In the genomic region with DNA sequence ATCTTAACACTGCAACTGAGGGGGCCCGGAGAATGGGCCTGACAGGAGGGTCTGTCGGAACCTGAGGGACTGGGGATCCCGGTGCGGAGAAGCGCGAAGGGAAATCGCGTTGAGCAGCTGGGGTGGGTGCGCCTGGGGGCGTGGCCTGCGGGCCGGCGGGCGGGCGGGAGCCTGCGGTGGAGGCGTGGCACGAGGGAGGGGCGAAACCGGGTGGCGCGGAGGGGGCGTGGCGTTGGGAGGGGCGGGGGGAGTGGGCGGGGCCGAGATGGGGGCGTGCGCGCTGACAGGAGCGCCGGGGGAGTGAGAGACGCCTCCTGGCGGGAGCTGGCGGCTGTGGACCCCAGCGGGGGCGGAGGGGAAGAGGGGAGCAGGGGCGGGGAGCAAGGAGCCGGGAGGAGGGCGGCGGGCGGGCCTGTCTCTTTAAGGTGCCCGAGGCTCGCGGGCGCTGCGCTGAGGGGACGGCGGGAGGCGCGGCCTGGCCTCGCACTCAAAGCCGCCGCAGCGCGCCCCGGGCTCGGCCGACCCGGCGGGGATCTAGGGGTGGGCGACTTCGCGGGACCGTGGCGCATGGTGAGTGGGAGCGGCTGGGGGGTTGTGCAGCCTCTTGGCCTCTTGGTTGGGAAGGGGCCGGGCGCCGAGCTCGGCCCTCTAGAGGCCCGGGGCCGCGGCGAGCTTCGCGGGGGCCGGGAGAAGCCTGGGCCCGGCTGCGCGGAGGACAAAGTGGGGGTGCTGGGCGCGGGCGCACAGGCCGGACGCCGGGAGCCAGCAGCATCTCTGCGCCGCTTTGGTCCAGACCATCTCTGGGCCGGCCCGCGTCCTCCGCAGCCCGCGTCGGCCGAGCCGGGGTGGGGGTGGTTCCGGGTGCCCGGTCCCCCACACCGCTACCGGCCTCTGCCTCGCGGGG, we compare ENCODE assay signal across 8 cellular contexts. TPM values are rescaled to one million over a fixed set of nuclear protein-coding genes. Genes with fewer than 3 reads are reported as not detected.
DNase-seq lines count a peak whose midpoint lies in the region; ATAC-seq, FAIRE-seq and TF ChIP-seq lines count a peak whose summit lies in the region.

TSS of gene TWSG1 (plus strand) at position 423 of the 904 bp plus-strand sequence. CDS start 2,457 bp downstream, outside the sequence.

- H3K4me3 ChIP-seq in left ventricle myocardium inferior (peak within 1 kb of the TSS; percentile 92), prostate gland (peak within 1 kb of the TSS; percentile 84 to 88)

- H3K4me1 Mint-ChIP-seq in T-cell: peaks cover 16 to 28% (median 24%) of the 10 kb centered on the region in 3 donors

- H3K27me3 Mint-ChIP-seq in T-cell: no peaks in the 10 kb centered on the region

- WGBS in prostate gland: 0% methylated on average over 74 of the region's 104 CpGs

- peak within 1 kb of the TSS; percentile 42 to 60 for H3K27ac Mint-ChIP-seq in T-cell

- peak within 1 kb of the TSS; percentile 87 to 92 (median 90) for H3K4me3 Mint-ChIP-seq in T-cell

- peaks cover 18% of the 10 kb centered on the region for H3K36me3 ChIP-seq in left ventricle myocardium inferior
- H3K36me3 ChIP-seq in prostate gland: no peaks in the 10 kb centered on the region

- intact Hi-C loops in left ventricle myocardium inferior (cut with micrococcal nuclease): no loop called here
- intact Hi-C loops in prostate gland (cut with DNase I): loop anchor here (5.0 to 10.0 kb wide), 4 partner anchors 143 to 580 kb away; partner anchors contain the start of genes ANKRD12, RALBP1 and VAPA

- DNase-seq in GM12891 (ENCODE audit: insufficient read length, low spot score): peak; percentile 93
- DNase-seq in NCI-H1105 treated with DMSO at 0.1 percent for 48 hours (lab: John Stamatoyannopoulos, UW): peak; percentile 52
- DNase-seq in T-cell: peak; percentile 82 to 94 (median 89)
- DNase-seq in amniotic stem cell (lab: John Stamatoyannopoulos, UW): peak; percentile 87
- DNase-seq in left ventricle myocardium inferior: peak; percentile 95
- peak; percentile 92 for DNase-seq in prostate gland (ENCODE audit: low spot score)
- DNase-seq in ureter (ENCODE audit: low spot score): peak; percentile 96

- POLR2A ChIA-PET in T-cell (lab: Charles Lee): interaction anchor here (0.5 to 0.7 kb wide), 6 partner anchors 19 to 730 kb away, joined by 3 to 7 read pairs (median 4); no protein-coding TSS in a partner anchor

- H3K27me3 ChIP-seq in left ventricle myocardium inferior (ENCODE audit: low read depth): no peaks in the 10 kb centered on the region
- H3K27me3 ChIP-seq in prostate gland (replicated peaks; ENCODE audit: insufficient read depth): no peaks in the 10 kb centered on the region

- CTCF ChIA-PET in T-cell (lab: Charles Lee): interaction anchor here (0.6 to 2.0 kb wide), 8 partner anchors 17 to 1334 kb away, joined by 3 to 11 read pairs (median 3); no protein-coding TSS in a partner anchor

- no peaks in the 10 kb centered on the region for H3K9me3 Mint-ChIP-seq in T-cell

- peak; percentile 60 for TF ChIP-seq CTCF in left ventricle myocardium inferior (IDR thresholded peaks at IDR 0.05; ENCODE audit: borderline replicate concordance)
- peak; percentile 29 to 46 (median 32) for TF ChIP-seq CTCF in prostate gland (IDR thresholded peaks at IDR 0.05)

- no peak for TF ChIP-seq POLR2A in GM12891 (IDR thresholded peaks at IDR 0.05; ENCODE audit: low read depth, low read length)
- peak; percentile 75 for TF ChIP-seq POLR2A in prostate gland (IDR thresholded peaks at IDR 0.05)

- peaks cover 4% of the 10 kb centered on the region for H3K36me3 Mint-ChIP-seq in T-cell

- H3K27ac ChIP-seq in left ventricle myocardium inferior (replicated peaks) (peak within 1 kb of the TSS; percentile 79), prostate gland (peak within 1 kb of the TSS; percentile 89 to 94)

- peak; percentile 95 for FAIRE-seq in GM12891 (lab: Jason Lieb, UNC)

- H3K4me1 ChIP-seq in left ventricle myocardium inferior (peaks cover 25% of the 10 kb centered on the region), prostate gland (replicated peaks) (peaks cover 6% of the 10 kb centered on the region)

- H3K9me3 ChIP-seq in left ventricle myocardium inferior (replicated peaks) (no peaks in the 10 kb centered on the region), prostate gland (no peaks in the 10 kb centered on the region)

- ATAC-seq in HG02678 (IDR thresholded peaks at IDR 0.05; ENCODE audit: unreplicated experiment) (peak; percentile 83), T-cell (replicated peaks in 1 of 4) (peak; percentile 90 to 93 (median 92))

TF ChIP-seq in GM12891, 5 proteins besides CTCF, POLR2A, EP300 and RAD21:
- TF ChIP-seq POU2F2 (IDR thresholded peaks at IDR 0.05; ENCODE audit: low read depth, low read length) (no peak), PAX5 (IDR thresholded peaks at IDR 0.05; ENCODE audit: insufficient read depth, low read length, severe bottlenecking) (peak; percentile 33), TAF1 (IDR thresholded peaks at IDR 0.05; ENCODE audit: low read depth, low read length) (0 out of 2 replicates have a peak, but pooled peaks have one; percentile 38), SPI1 (IDR thresholded peaks at IDR 0.05; ENCODE audit: low read depth, low read length) (no peak), POLR2AphosphoS5 (IDR thresholded peaks at IDR 0.05; ENCODE audit: low read depth, low read length) (no peak)

RNA-seq across cellular contexts. Expression of gene TWSG1, which starts in this region (rescaled TPM):
- 20.8 TPM for polyA plus RNA-seq in GM12891 (2012; ENCODE audit: low read depth, missing spikeins)
- 1 to 10 TPM; 1.8 to 6.2 (median 4.4) TPM for total RNA-seq in T-cell
- total RNA-seq in left ventricle myocardium inferior: 12.1 TPM
- total RNA-seq in prostate gland: 10 to 100 TPM; 32.2 to 46.0 TPM
- total RNA-seq in ureter: 44.6 TPM

Comparison
In these comparisons a context has a peak if more than half of its experiments do, and no peak if none do; other contexts are left out.
1. Peak in every context shown above with its lines: DNase-seq, ATAC-seq, H3K4me3 ChIP-seq and H3K27ac ChIP-seq.